8 cellular contexts compared by ENCODE assay signal in genomic region chrX:131762802-131763234, GRCh38.
DNase-seq lines count a peak whose midpoint lies in the region; ATAC-seq, FAIRE-seq and TF ChIP-seq lines count a peak whose summit lies in the region.

No MANE protein-coding gene starts in this region.

- no peaks in the 10 kb centered on the region for H3K27me3 ChIP-seq in foreskin keratinocyte

- no peaks in the 10 kb centered on the region for H3K4me1 ChIP-seq in foreskin keratinocyte

- DNase-seq in AG08395 (ENCODE audit: low spot score) (peak; percentile 63), RCC 7860 (ENCODE audit: low spot score) (peak; percentile 8), iPS-NIHi7 (ENCODE audit: extremely low spot score) (peak; percentile 18), foreskin keratinocyte (no peak), MV-4-11 (lab: John Stamatoyannopoulos, UW) (no peak)

- TF ChIP-seq CTCF in foreskin keratinocyte (conservative IDR thresholded peaks at IDR 0.05): no peak

- no peak overlapping the region for H3K27ac ChIP-seq in foreskin keratinocyte

- ATAC-seq in GM18909 (IDR thresholded peaks at IDR 0.05; ENCODE audit: poor library complexity, unreplicated experiment) (peak; percentile 63), GM18868 (IDR thresholded peaks at IDR 0.05; ENCODE audit: unreplicated experiment) (no peak), GM19467 (IDR thresholded peaks at IDR 0.05; ENCODE audit: unreplicated experiment) (no peak), foreskin keratinocyte (no peak)

- FAIRE-seq in RCC 7860 (lab: Jason Lieb, UNC): no peak

Comparison
In these comparisons a context has a peak if more than half of its experiments do, and no peak if none do; other contexts are left out.
1. DNase-seq: peak in AG08395 (single experiment), RCC 7860 (single experiment) and iPS-NIHi7 (single experiment); none in foreskin keratinocyte (0 of 2) and MV-4-11 (single experiment).